ENCODE assay signal across 1 cellular context in genomic region chr4:158810487-158811215, GRCh38.
TF ChIP-seq lines count a peak whose summit lies in the region.

No MANE protein-coding gene starts in this region.

TF ChIP-seq in HCT116, 20 proteins besides CTCF, POLR2A, EP300 and RAD21 (continued from another document):
- no peak for TF ChIP-seq MAX (IDR thresholded peaks at IDR 0.05)
